8 cellular contexts compared by ENCODE assay signal in the genomic region with DNA sequence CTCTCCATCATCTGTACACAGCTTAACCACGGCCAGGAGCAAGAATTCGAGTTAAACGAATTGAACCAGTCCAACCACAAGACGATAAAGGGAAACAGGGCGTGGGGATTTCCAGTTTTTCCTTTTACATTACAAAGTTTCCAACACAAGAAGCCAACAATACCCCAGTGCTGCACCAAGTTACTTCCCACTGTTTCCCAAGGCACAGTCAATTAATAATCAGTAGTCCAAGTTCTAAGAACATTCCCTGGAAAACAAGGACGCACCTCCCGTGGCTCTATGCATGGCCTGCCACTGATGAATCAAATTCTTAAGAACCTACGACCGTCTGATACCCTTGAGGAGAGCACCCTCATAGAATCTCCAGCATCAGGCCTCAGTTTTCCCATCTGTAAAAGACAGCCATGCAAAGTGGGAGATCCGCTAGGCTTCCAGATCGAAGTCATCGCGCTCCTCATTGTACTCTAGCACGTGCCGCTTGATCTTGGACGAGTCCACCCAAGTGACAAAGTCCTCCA. TPM values are rescaled to one million over a fixed set of nuclear protein-coding genes. Genes with fewer than 3 reads are reported as not detected.
A peak's percentile ranks its signal among the peaks of the same experiment; 100 is the strongest.
DNase-seq lines count a peak whose midpoint lies in the region; ATAC-seq and TF ChIP-seq lines count a peak whose summit lies in the region.

No MANE protein-coding gene starts in this region.

- no peak for DNase-seq in T-helper 2 cell treated with Interferon-gamma antibody and Interleukin-4, amounts not matched to agents 5 μg/mL and 100 μg/mL, for 36 hours (ENCODE audit: low spot score)
- DNase-seq in T-helper 2 cell, result no peak
- no peak for DNase-seq in activated naive CD4-positive, alpha-beta T cell treated with anti-CD3 and anti-CD28 coated beads, Interleukin-2, amount 50 U/mL, for 72 hours (ENCODE audit: low spot score in 2 of 2)
- DNase-seq in NCI-H526 (lab: John Stamatoyannopoulos, UW), result no peak

- ATAC-seq in activated naive CD4-positive, alpha-beta T cell treated with anti-CD3 and anti-CD28 coated beads, Interleukin-2, amount 50 U/mL, for 72 hours, result no peak
- no peak for ATAC-seq in GM18505 (IDR thresholded peaks at IDR 0.05; ENCODE audit: unreplicated experiment)
- ATAC-seq in HG02798 (IDR thresholded peaks at IDR 0.05; ENCODE audit: poor library complexity, unreplicated experiment), result no peak

- H3K9me3 ChIP-seq in iPS-20b (ENCODE audit: insufficient read depth, low read depth, low read length), result no peaks in the 10 kb centered on the region
- H3K9me3 ChIP-seq in subcutaneous abdominal adipose tissue (ENCODE audit: control insufficient read depth in 5 of 5, low read length in 5 of 5), result no peaks in the 10 kb centered on the region

- no peaks in the 10 kb centered on the region for H3K27me3 Mint-ChIP-seq in T-helper 2 cell treated with Interferon-gamma antibody and Interleukin-4, amounts not matched to agents 5 μg/mL and 100 μg/mL, for 36 hours (ENCODE audit: low read depth)

- H3K9me3 Mint-ChIP-seq in T-helper 2 cell treated with Interferon-gamma antibody and Interleukin-4, amounts not matched to agents 5 μg/mL and 100 μg/mL, for 36 hours, result no peaks in the 10 kb centered on the region
- no peaks in the 10 kb centered on the region for H3K9me3 Mint-ChIP-seq in activated naive CD4-positive, alpha-beta T cell treated with anti-CD3 and anti-CD28 coated beads, Interleukin-2, amount 50 U/mL, for 72 hours

- H3K27me3 ChIP-seq in iPS-20b (ENCODE audit: insufficient read depth, low read length) (no peaks in the 10 kb centered on the region), subcutaneous abdominal adipose tissue (ENCODE audit: control insufficient read depth in 5 of 5, insufficient read depth in 4 of 5, low read length in 5 of 5) (no peaks in the 10 kb centered on the region)

- peak overlapping the region; percentile 99 for H3K4me3 ChIP-seq in iPS-20b (ENCODE audit: low read length)
- peak overlapping the region; percentile 94 to 100 (median 97) for H3K4me3 ChIP-seq in subcutaneous abdominal adipose tissue (ENCODE audit: low read depth in 1 of 5, low read length in 5 of 5)

- no peak for TF ChIP-seq POLR2A in GM18505 (IDR thresholded peaks at IDR 0.05; ENCODE audit: borderline replicate concordance, extremely low read depth, insufficient read depth, insufficient read length)

- H3K4me3 Mint-ChIP-seq in T-helper 2 cell treated with Interferon-gamma antibody and Interleukin-4, amounts not matched to agents 5 μg/mL and 100 μg/mL, for 36 hours, result peak overlapping the region; percentile 90

- H3K4me1 Mint-ChIP-seq in T-helper 2 cell treated with Interferon-gamma antibody and Interleukin-4, amounts not matched to agents 5 μg/mL and 100 μg/mL, for 36 hours (ENCODE audit: low read depth), result peaks cover 27% of the 10 kb centered on the region

- peaks cover 10% of the 10 kb centered on the region; the same call in 1 of the 2 replicates for H3K36me3 ChIP-seq in iPS-20b (ENCODE audit: insufficient read depth, low read depth, low read length)
- H3K36me3 ChIP-seq in subcutaneous abdominal adipose tissue (ENCODE audit: control insufficient read depth in 5 of 5, insufficient read depth in 5 of 5, low read length in 5 of 5), result no peaks in the 10 kb centered on the region

- H3K36me3 Mint-ChIP-seq in T-helper 2 cell treated with Interferon-gamma antibody and Interleukin-4, amounts not matched to agents 5 μg/mL and 100 μg/mL, for 36 hours (ENCODE audit: low read depth), result peaks cover 23% of the 10 kb centered on the region
- H3K36me3 Mint-ChIP-seq in activated naive CD4-positive, alpha-beta T cell treated with anti-CD3 and anti-CD28 coated beads, Interleukin-2, amount 50 U/mL, for 72 hours, result peaks cover 17 to 25% of the 10 kb centered on the region in 2 donors

- peak overlapping the region; percentile 98 for H3K9ac ChIP-seq in iPS-20b (ENCODE audit: low read depth, low read length)
- peak overlapping the region; percentile 75 to 87 (median 78) for H3K9ac ChIP-seq in subcutaneous abdominal adipose tissue (ENCODE audit: low read length in 5 of 5)

- peak overlapping the region; percentile 89 for H3K27ac Mint-ChIP-seq in T-helper 2 cell treated with Interferon-gamma antibody and Interleukin-4, amounts not matched to agents 5 μg/mL and 100 μg/mL, for 36 hours
- peak overlapping the region; percentile 72 to 98 for H3K27ac Mint-ChIP-seq in activated naive CD4-positive, alpha-beta T cell treated with anti-CD3 and anti-CD28 coated beads, Interleukin-2, amount 50 U/mL, for 72 hours

- H3K4me1 ChIP-seq in iPS-20b (ENCODE audit: insufficient read depth, low read length), result peaks cover 10% of the 10 kb centered on the region
- H3K4me1 ChIP-seq in subcutaneous abdominal adipose tissue (ENCODE audit: control insufficient read depth in 5 of 5, insufficient read depth in 5 of 5, low read length in 5 of 5), result peaks cover 13 to 41% (median 39%) of the 10 kb centered on the region in 5 donors

- H3K27ac ChIP-seq in iPS-20b (ENCODE audit: low read length) (peak overlapping the region; percentile 57), subcutaneous abdominal adipose tissue (ENCODE audit: low read depth, low read length) (peak overlapping the region; percentile 88)

RNA-seq across cellular contexts. Expression of a gene that starts 0.8 kb away (rescaled TPM):
- total RNA-seq in activated naive CD4-positive, alpha-beta T cell treated with anti-CD3 and anti-CD28 coated beads, Interleukin-2, amount 50 U/mL, for 72 hours, result 10 to 100 TPM; 66.5 to 93.8 TPM

RNA-seq across cellular contexts. Expression of a gene that starts 8.5 kb away (rescaled TPM):
- total RNA-seq in activated naive CD4-positive, alpha-beta T cell treated with anti-CD3 and anti-CD28 coated beads, Interleukin-2, amount 50 U/mL, for 72 hours, result 1 to 10 TPM; 3.1 to 4.0 TPM

RNA-seq across cellular contexts. Expression of a gene that starts 13.7 kb away (rescaled TPM):
- 10 to 100 TPM; 36.1 to 37.3 TPM for total RNA-seq in activated naive CD4-positive, alpha-beta T cell treated with anti-CD3 and anti-CD28 coated beads, Interleukin-2, amount 50 U/mL, for 72 hours
